33 cellular contexts compared by ENCODE assay signal in genomic region chr2:21585863-21586262, GRCh38.
"Had no signal": no experiment of that assay in that cellular context is flagged by ENCODE, and none has a peak within 500 bp of the region (broad histone marks: within the 10 kb centered on the region; RNA-seq: fewer than 3 reads in every experiment).

No MANE protein-coding gene starts in this region.

- H3K27me3 Mint-ChIP-seq: activated CD4-positive, alpha-beta memory T cell treated with anti-CD3 and anti-CD28 coated beads, Interleukin-2, amount 10 ng/mL, durations not matched to agents 7 days and 5 days; activated CD4-positive, alpha-beta T cell treated with anti-CD3 and anti-CD28 coated beads for 36 hours; activated CD4-positive, alpha-beta T cell treated with anti-CD3 and anti-CD28 coated beads, Interleukin-2, amount 10 ng/mL, durations not matched to agents 7 days and 5 days; activated CD8-positive, alpha-beta memory T cell treated with anti-CD3 and anti-CD28 coated beads, Interleukin-2, amount 10 ng/mL, durations not matched to agents 7 days and 5 days; activated naive CD8-positive, alpha-beta T cell treated with anti-CD3 and anti-CD28 coated beads for 36 hours; activated T-cell treated with anti-CD3 and anti-CD28 coated beads, Interleukin-2, amount 50 U/mL, for 24 hours had no signal

- H3K27ac Mint-ChIP-seq: activated CD4-positive, alpha-beta memory T cell treated with anti-CD3 and anti-CD28 coated beads, Interleukin-2, amount 10 ng/mL, durations not matched to agents 7 days and 5 days; activated CD4-positive, alpha-beta T cell treated with anti-CD3 and anti-CD28 coated beads for 36 hours; activated CD4-positive, alpha-beta T cell treated with anti-CD3 and anti-CD28 coated beads, Interleukin-2, amount 10 ng/mL, durations not matched to agents 7 days and 5 days; activated CD8-positive, alpha-beta memory T cell treated with anti-CD3 and anti-CD28 coated beads, Interleukin-2, amount 10 ng/mL, durations not matched to agents 7 days and 5 days; activated CD8-positive, alpha-beta T cell treated with anti-CD3 and anti-CD28 coated beads, Interleukin-2, amount 10 ng/mL, durations not matched to agents 7 days and 5 days; activated naive CD4-positive, alpha-beta T cell treated with anti-CD3 and anti-CD28 coated beads, Interleukin-2, amount 50 U/mL, for 72 hours; activated naive CD8-positive, alpha-beta T cell treated with anti-CD3 and anti-CD28 coated beads for 36 hours; activated T-cell treated with anti-CD3 and anti-CD28 coated beads, Interleukin-2, amount 50 U/mL, for 24 hours; T-helper 1 cell treated with Interleukin-12 subunit alpha and Interleukin-12 subunit beta and Interleukin-4 antibody, amounts not matched to agents 30 μg/mL and 1 μg/mL, for 36 hours; T-helper 2 cell treated with Interferon-gamma antibody and Interleukin-4, amounts not matched to agents 5 μg/mL and 100 μg/mL, for 36 hours had no signal

- DNase-seq: activated CD4-positive, alpha-beta memory T cell treated with anti-CD3 and anti-CD28 coated beads, Interleukin-2, amount 10 ng/mL, durations not matched to agents 7 days and 5 days; activated CD4-positive, alpha-beta T cell treated with anti-CD3 and anti-CD28 coated beads for 1 hour; activated CD4-positive, alpha-beta T cell treated with anti-CD3 and anti-CD28 coated beads for 36 hours; activated CD4-positive, alpha-beta T cell treated with anti-CD3 and anti-CD28 coated beads for 48 hours; activated CD4-positive, alpha-beta T cell treated with anti-CD3 and anti-CD28 coated beads, Interleukin-2, amount 10 ng/mL, durations not matched to agents 7 days and 5 days; activated CD4-positive, alpha-beta T cell treated with anti-CD3 and anti-CD28 coated beads, Interleukin-2, amount 50 U/mL, for 48 hours; activated CD4-positive, CD25-positive, alpha-beta regulatory T cell; activated CD8-positive, alpha-beta memory T cell treated with anti-CD3 and anti-CD28 coated beads for 24 hours; activated CD8-positive, alpha-beta memory T cell treated with anti-CD3 and anti-CD28 coated beads, Interleukin-2, amount 10 ng/mL, durations not matched to agents 7 days and 5 days; activated CD8-positive, alpha-beta memory T cell treated with anti-CD3 and anti-CD28 coated beads, Interleukin-2, amount 50 U/mL, for 48 hours; activated CD8-positive, alpha-beta T cell treated with anti-CD3 and anti-CD28 coated beads, Interleukin-2, amount 10 ng/mL, durations not matched to agents 7 days and 5 days; activated effector memory CD4-positive, alpha-beta T cell treated with anti-CD3 and anti-CD28 coated beads, Interleukin-2, amount 50 U/mL, for 16 hours; activated gamma-delta T cell treated with Interleukin-2 at 50 U/mL for 16 hours; activated naive CD4-positive, alpha-beta T cell treated with anti-CD3 and anti-CD28 coated beads, Interleukin-2, amount 50 U/mL, for 16 hours; activated naive CD4-positive, alpha-beta T cell treated with Interleukin-2 at 50 U/mL for 16 hours; activated naive CD8-positive, alpha-beta T cell treated with anti-CD3 and anti-CD28 coated beads for 36 hours; activated T-cell treated with anti-CD3 and anti-CD28 coated beads, Interleukin-2, amount 50 U/mL, for 24 hours; activated T-cell treated with anti-CD3 and anti-CD28 coated beads, Interleukin-2, amount 50 U/mL, for 48 hours; adrenal gland; amniotic stem cell; aorta; body of pancreas; brain microvascular endothelial cell; central memory CD4-positive, alpha-beta T cell; T-helper 1 cell; T-helper 2 cell; T-helper 9 cell had no signal

- ATAC-seq: activated CD4-positive, alpha-beta T cell treated with anti-CD3 and anti-CD28 coated beads for 36 hours; activated CD4-positive, CD25-positive, alpha-beta regulatory T cell treated with anti-CD3 and anti-CD28 coated beads, Interleukin-2, amount 50 U/mL, for 24 hours; activated CD8-positive, alpha-beta memory T cell treated with anti-CD3 and anti-CD28 coated beads, Interleukin-2, amount 10 ng/mL, durations not matched to agents 7 days and 5 days; activated CD8-positive, alpha-beta T cell treated with anti-CD3 and anti-CD28 coated beads, Interleukin-2, amount 10 ng/mL, durations not matched to agents 7 days and 5 days; activated naive CD4-positive, alpha-beta T cell treated with anti-CD3 and anti-CD28 coated beads, Interleukin-2, amount 50 U/mL, for 72 hours; body of pancreas had no signal

- H3K27me3 ChIP-seq: adrenal gland, body of pancreas, brain microvascular endothelial cell, breast epithelium had no signal

- H3K9me3 ChIP-seq: adrenal gland, body of pancreas, breast epithelium had no signal

- H3K4me1 Mint-ChIP-seq: activated CD4-positive, alpha-beta memory T cell treated with anti-CD3 and anti-CD28 coated beads, Interleukin-2, amount 10 ng/mL, durations not matched to agents 7 days and 5 days; activated CD4-positive, alpha-beta T cell treated with anti-CD3 and anti-CD28 coated beads for 36 hours; activated CD4-positive, alpha-beta T cell treated with anti-CD3 and anti-CD28 coated beads, Interleukin-2, amount 10 ng/mL, durations not matched to agents 7 days and 5 days; activated CD8-positive, alpha-beta memory T cell treated with anti-CD3 and anti-CD28 coated beads, Interleukin-2, amount 10 ng/mL, durations not matched to agents 7 days and 5 days; activated naive CD8-positive, alpha-beta T cell treated with anti-CD3 and anti-CD28 coated beads for 36 hours had no signal

- H3K4me3 Mint-ChIP-seq: activated CD4-positive, alpha-beta memory T cell treated with anti-CD3 and anti-CD28 coated beads, Interleukin-2, amount 10 ng/mL, durations not matched to agents 7 days and 5 days; activated CD4-positive, alpha-beta T cell treated with anti-CD3 and anti-CD28 coated beads for 36 hours; activated CD4-positive, alpha-beta T cell treated with anti-CD3 and anti-CD28 coated beads, Interleukin-2, amount 10 ng/mL, durations not matched to agents 7 days and 5 days; activated CD8-positive, alpha-beta memory T cell treated with anti-CD3 and anti-CD28 coated beads, Interleukin-2, amount 10 ng/mL, durations not matched to agents 7 days and 5 days; activated CD8-positive, alpha-beta T cell treated with anti-CD3 and anti-CD28 coated beads, Interleukin-2, amount 10 ng/mL, durations not matched to agents 7 days and 5 days; activated naive CD8-positive, alpha-beta T cell treated with anti-CD3 and anti-CD28 coated beads for 36 hours; activated T-cell treated with anti-CD3 and anti-CD28 coated beads, Interleukin-2, amount 50 U/mL, for 24 hours; T-helper 1 cell treated with Interleukin-12 subunit alpha and Interleukin-12 subunit beta and Interleukin-4 antibody, amounts not matched to agents 30 μg/mL and 1 μg/mL, for 36 hours; T-helper 2 cell treated with Interferon-gamma antibody and Interleukin-4, amounts not matched to agents 5 μg/mL and 100 μg/mL, for 36 hours had no signal

- H3K36me3 Mint-ChIP-seq: activated CD8-positive, alpha-beta memory T cell treated with anti-CD3 and anti-CD28 coated beads, Interleukin-2, amount 10 ng/mL, durations not matched to agents 7 days and 5 days; activated naive CD4-positive, alpha-beta T cell treated with anti-CD3 and anti-CD28 coated beads, Interleukin-2, amount 50 U/mL, for 72 hours; activated naive CD8-positive, alpha-beta T cell treated with anti-CD3 and anti-CD28 coated beads for 36 hours had no signal

- H3K4me1 ChIP-seq: adrenal gland, body of pancreas, breast epithelium had no signal

- H3K36me3 ChIP-seq: adrenal gland, brain microvascular endothelial cell, breast epithelium had no signal

- H3K4me3 ChIP-seq: adrenal gland, body of pancreas, breast epithelium had no signal

- H3K27ac ChIP-seq: adrenal gland, body of pancreas, brain microvascular endothelial cell, breast epithelium, VCaP had no signal
